ENCODE assay signal across 8 cellular contexts in genomic region chr6:35727935-35728662, GRCh38. TPM values are rescaled to one million over a fixed set of nuclear protein-coding genes. Genes with fewer than 3 reads are reported as not detected.
A peak's percentile ranks its signal among the peaks of the same experiment; 100 is the strongest.
DNase-seq lines count a peak whose midpoint lies in the region; ATAC-seq and TF ChIP-seq lines count a peak whose summit lies in the region.

No MANE protein-coding gene starts in this region.

- peak overlapping the region; percentile 88 to 99 (median 98) for H3K27ac ChIP-seq in right lobe of liver

- CTCF ChIA-PET in AG04449 (lab: Yijun Ruan, JAX), result interaction anchor here (0.6 to 4.4 kb wide), 3 partner anchors 9 to 144 kb away, joined by 3 to 44 read pairs (median 4); partner anchors contain the start of gene ARMC12

- H3K27me3 ChIP-seq in right lobe of liver, result no peaks in the 10 kb centered on the region

- peaks cover 10 to 90% (median 46%) of the 10 kb centered on the region in 4 donors for H3K4me1 ChIP-seq in right lobe of liver

- DNase-seq in AG04449 (ENCODE audit: low read depth, low spot score) (peak; percentile 56), NCI-H748 treated with DMSO at 0.1 percent for 48 hours (lab: John Stamatoyannopoulos, UW) (peak; percentile 67), dermis blood vessel endothelial cell (peak; percentile 94), right lobe of liver (peak; percentile 93 to 96 (median 96))
- peak; percentile 78 to 85 for DNase-seq in activated CD4-positive, alpha-beta T cell treated with anti-CD3 and anti-CD28 coated beads, Interleukin-2, amount 50 U/mL, for 48 hours
- DNase-seq in stimulated activated CD4-positive, alpha-beta T cell treated with anti-CD3 and anti-CD28 coated beads, Interleukin-4, amount 100 ng/mL, for 1 hour, result peak; percentile 75

- POLR2A ChIA-PET in AG04449 (lab: Yijun Ruan, JAX), result no interaction called here

- ATAC-seq in GM18909 (IDR thresholded peaks at IDR 0.05; ENCODE audit: poor library complexity, unreplicated experiment), result peak; percentile 42
- ATAC-seq in HG03354 (IDR thresholded peaks at IDR 0.05; ENCODE audit: poor library complexity, severe bottlenecking, unreplicated experiment), result peak; percentile 40
- peak; percentile 39 to 57 (median 54) for ATAC-seq in right lobe of liver

- 3% methylated on average over 12 of the region's 57 CpGs for WGBS in right lobe of liver (ENCODE audit: insufficient coverage, low coverage, low lambda C conversion rate, missing lambda C conversion rate)

- no peaks in the 10 kb centered on the region for H3K9me3 ChIP-seq in right lobe of liver

- no peak for TF ChIP-seq CTCF in AG04449 (IDR thresholded peaks at IDR 0.05; ENCODE audit: insufficient read depth, low read length, missing control alignments)
- TF ChIP-seq CTCF in right lobe of liver (IDR thresholded peaks at IDR 0.05), result peak in 1 of 4 donors; percentile 6

- intact Hi-C loops in right lobe of liver (cut with DNase I), result no loop called here

- TF ChIP-seq POLR2A in right lobe of liver (IDR thresholded peaks at IDR 0.05), result peak; percentile 88

- H3K4me3 ChIP-seq in AG04449 (ENCODE audit: low read depth, low read length), result peak overlapping the region; percentile 65
- peak overlapping the region; percentile 44 to 64 (median 58) for H3K4me3 ChIP-seq in right lobe of liver

- no peaks in the 10 kb centered on the region for H3K36me3 ChIP-seq in right lobe of liver

RNA-seq across cellular contexts. Expression of gene ARMC12, which starts 8.7 kb away (rescaled TPM):
- 0.34 and 0.37 TPM in 2 replicates for total RNA-seq in dermis blood vessel endothelial cell
- 1 to 10 TPM in 3 of 6 experiments, under 1 TPM in 3; 0.22 to 4.4 (median 0.92) TPM for total RNA-seq in right lobe of liver

RNA-seq across cellular contexts. Expression of gene FKBP5, which starts 39.4 kb away (rescaled TPM):
- total RNA-seq in dermis blood vessel endothelial cell (40.0 and 73.4 TPM in 2 replicates), right lobe of liver (100 to 1,000 TPM in 5 of 6 experiments, 10 to 100 TPM in 1; 36.1 to 387 (median 111) TPM)

RNA-seq across cellular contexts. Expression of gene CLPSL2, which starts 48.3 kb away (rescaled TPM):
- total RNA-seq in dermis blood vessel endothelial cell (not detected in 2 replicates), right lobe of liver (not detected)

RNA-seq across cellular contexts. Expression of gene CLPSL1, which starts 52.7 kb away (rescaled TPM):
- total RNA-seq in dermis blood vessel endothelial cell (not detected in 2 replicates), right lobe of liver (not detected)

Comparison
In these comparisons a context has a peak if more than half of its experiments do, and no peak if none do; other contexts are left out.
1. Peak in every context shown above with its lines: DNase-seq, ATAC-seq, H3K4me3 ChIP-seq and H3K27ac ChIP-seq.